9 cellular contexts compared by ENCODE assay signal in the genomic region with DNA sequence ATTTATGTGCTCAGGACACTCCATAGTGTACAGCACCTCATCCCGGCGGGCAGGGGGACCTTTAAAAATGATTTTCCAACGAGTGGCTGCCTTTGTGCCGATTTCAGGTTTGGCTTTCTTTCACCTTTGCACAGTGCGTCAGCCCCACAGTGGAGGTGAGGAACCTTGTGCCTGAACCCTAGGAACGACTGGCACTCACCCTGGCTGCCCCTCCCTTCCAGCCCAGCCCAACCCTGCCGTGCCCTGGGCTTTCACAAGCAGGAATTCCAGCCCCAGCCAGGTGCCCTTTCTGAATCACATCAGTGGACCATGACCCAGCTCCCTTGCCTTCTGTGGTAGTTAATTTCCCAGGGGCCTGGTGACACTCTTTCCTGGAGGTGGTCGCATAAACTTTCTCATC. TPM values are rescaled to one million over a fixed set of nuclear protein-coding genes. Genes with fewer than 3 reads are reported as not detected.
A peak's percentile ranks its signal among the peaks of the same experiment; 100 is the strongest.
DNase-seq lines count a peak whose midpoint lies in the region; ATAC-seq and TF ChIP-seq lines count a peak whose summit lies in the region.
"Had no signal": no experiment of that assay in that cellular context is flagged by ENCODE, and none has a peak within 500 bp of the region (broad histone marks: within the 10 kb centered on the region; RNA-seq: fewer than 3 reads in every experiment).

No MANE protein-coding gene starts in this region.

- no peaks in the 10 kb centered on the region for H3K36me3 ChIP-seq in HCT116 (ENCODE audit: control insufficient read depth in 1 of 2, insufficient read depth in 2 of 2, low read length in 2 of 2)
- H3K36me3 ChIP-seq in hepatocyte (replicated peaks; ENCODE audit: insufficient read depth, low read depth) = no peaks in the 10 kb centered on the region
- no peaks in the 10 kb centered on the region for H3K36me3 ChIP-seq in psoas muscle (ENCODE audit: insufficient read depth in 1 of 2, low read depth in 1 of 2)
- no peaks in the 10 kb centered on the region for H3K36me3 ChIP-seq in smooth muscle cell (ENCODE audit: low read depth)
- H3K36me3 ChIP-seq: MG63 had no signal

- no peak for DNase-seq in HCT116 (ENCODE audit: low read depth, low spot score)
- DNase-seq in T-helper 17 cell = no peak
- DNase-seq in hepatocyte (ENCODE audit: low spot score) = peak; percentile 46
- peak; percentile 22 to 64 for DNase-seq in psoas muscle
- no peak for DNase-seq in stimulated activated naive CD4-positive, alpha-beta T cell treated with Interleukin-2 at 50 U/mL for 16 hours (lab: John Stamatoyannopoulos, UW)
- no peak for DNase-seq in NCI-H2227 treated with DMSO at 0.1 percent for 48 hours (lab: John Stamatoyannopoulos, UW)
- no peak for DNase-seq in smooth muscle cell (lab: John Stamatoyannopoulos, UW; ENCODE audit: unreplicated experiment)
- DNase-seq: MG63, trophoblast cell had no signal

- H3K27ac ChIP-seq in HCT116 (ENCODE audit: low read depth, low read length) (no peak overlapping the region), hepatocyte (peak overlapping the region; percentile 91), psoas muscle (peak overlapping the region; percentile 86), smooth muscle cell (ENCODE audit: low read depth) (no peak overlapping the region)

- H2AFZ ChIP-seq in HCT116 (ENCODE audit: low read depth, low read length, poor library complexity, severe bottlenecking) = no peak overlapping the region
- no peak overlapping the region for H2AFZ ChIP-seq in hepatocyte
- no peak overlapping the region for H2AFZ ChIP-seq in smooth muscle cell (ENCODE audit: low read depth)

- H3K9me2 ChIP-seq in HCT116 (ENCODE audit: insufficient read depth) = no peaks in the 10 kb centered on the region
- no peaks in the 10 kb centered on the region for H3K9me2 ChIP-seq in hepatocyte (replicated peaks; ENCODE audit: insufficient read depth)

- H3K4me3 Mint-ChIP-seq in T-helper 17 cell = peak overlapping the region; percentile 96

- H3K4me3 ChIP-seq in HCT116 (replicated peaks in 1 of 2; ENCODE audit: low read depth in 1 of 2, low read length in 2 of 2) = no peak overlapping the region
- H3K4me3 ChIP-seq in hepatocyte = no peak overlapping the region
- H3K4me3 ChIP-seq in psoas muscle = peak overlapping the region; percentile 73
- H3K4me3 ChIP-seq in smooth muscle cell = no peak overlapping the region

- H3K27me3 ChIP-seq in HCT116 (ENCODE audit: insufficient read depth, low read length) (no peaks in the 10 kb centered on the region), hepatocyte (no peaks in the 10 kb centered on the region), psoas muscle (ENCODE audit: insufficient read depth in 3 of 3, low read length in 2 of 3) (peaks cover 0 to 15% (median 0%) of the 10 kb centered on the region in 3 donors), smooth muscle cell (ENCODE audit: low read depth) (no peaks in the 10 kb centered on the region)
- H3K27me3 ChIP-seq: MG63 had no signal

- TF ChIP-seq RAD21 in HCT116 (IDR thresholded peaks at IDR 0.05; ENCODE audit: low read depth) = no peak

- CTCF ChIA-PET in HCT116 (lab: Charles Lee) = no interaction called here

- peaks cover 2% of the 10 kb centered on the region for H3K36me3 Mint-ChIP-seq in T-helper 17 cell (ENCODE audit: low read depth)

- 69% methylated on average over 8 of the region's 8 CpGs for whole genome bisulfite sequencing in hepatocyte (ENCODE audit: low lambda C conversion rate, missing lambda C conversion rate)
- WGBS in psoas muscle, 3 donors = 26 to 48% (median 41%) methylated on average over 8 of the region's 8 CpGs
- whole genome bisulfite sequencing in smooth muscle cell (ENCODE audit: low lambda C conversion rate) = 72% methylated on average over 8 of the region's 8 CpGs

- TF ChIP-seq CTCF in HCT116 (IDR thresholded peaks at IDR 0.05 in 2 of 3, conservative IDR thresholded peaks at IDR 0.05 in 1 of 3; ENCODE audit: borderline replicate concordance in 1 of 3, insufficient read depth in 1 of 3, low read depth in 2 of 3, low read length in 2 of 3) (no peak), hepatocyte (IDR thresholded peaks at IDR 0.05; ENCODE audit: poor library complexity) (no peak), psoas muscle (IDR thresholded peaks at IDR 0.05) (no peak), smooth muscle cell (IDR thresholded peaks at IDR 0.05; ENCODE audit: borderline replicate concordance, insufficient read depth, poor library complexity, severe bottlenecking) (no peak)

- no peak overlapping the region for H3K9ac ChIP-seq in HCT116 (ENCODE audit: low read length)
- H3K9ac ChIP-seq in smooth muscle cell (ENCODE audit: low read depth) = no peak overlapping the region

- H3K9me3 ChIP-seq in HCT116 (ENCODE audit: control insufficient read depth in 1 of 2, insufficient read depth in 1 of 2, low read depth in 1 of 2, low read length in 2 of 2) = no peaks in the 10 kb centered on the region
- H3K9me3 ChIP-seq in T-helper 17 cell (ENCODE audit: control insufficient read depth, low read length, poor library complexity, severe bottlenecking) = no peaks in the 10 kb centered on the region
- H3K9me3 ChIP-seq in hepatocyte (ENCODE audit: low read depth) = no peaks in the 10 kb centered on the region
- no peaks in the 10 kb centered on the region for H3K9me3 ChIP-seq in psoas muscle
- H3K9me3 ChIP-seq in smooth muscle cell (replicated peaks; ENCODE audit: low read depth) = no peaks in the 10 kb centered on the region
- H3K9me3 ChIP-seq: MG63 had no signal

- H3K27me3 Mint-ChIP-seq in T-helper 17 cell = no peaks in the 10 kb centered on the region

- no TSS peak for BruUV-seq in HCT116 (replicated peaks; lab: Mats Ljungman, UMichigan)

- peaks cover 24% of the 10 kb centered on the region for H3K4me1 Mint-ChIP-seq in T-helper 17 cell

- H3K79me2 ChIP-seq in HCT116 (ENCODE audit: insufficient read depth, low read length) (no peaks in the 10 kb centered on the region; the same call in 1 of the 2 replicates), hepatocyte (peaks cover 18% of the 10 kb centered on the region), smooth muscle cell (ENCODE audit: low read depth) (no peaks in the 10 kb centered on the region)

- H3K4me1 ChIP-seq in HCT116 (ENCODE audit: control insufficient read depth in 1 of 2, insufficient read depth in 2 of 2, low read length in 2 of 2) (peaks cover 3 to 23% of the 10 kb centered on the region in 2 experiments; a peak in 2 of 4 replicates), hepatocyte (ENCODE audit: insufficient read depth) (peaks cover 3% of the 10 kb centered on the region), psoas muscle (peaks cover 25% of the 10 kb centered on the region), smooth muscle cell (ENCODE audit: low read depth) (no peaks in the 10 kb centered on the region)

- RAD21 ChIA-PET in HCT116 (lab: Charles Lee; ENCODE audit: low non-redundant PET in 1 of 2, low total read pairs in 2 of 2, uncharacterized antibody in 2 of 2, unreplicated experiment in 2 of 2) = no interaction called here

- H3K4me2 ChIP-seq in HCT116 (ENCODE audit: low read length) (peak overlapping the region; percentile 80), hepatocyte (peak overlapping the region; percentile 87), smooth muscle cell (no peak overlapping the region)

- H4K20me1 ChIP-seq in HCT116 (ENCODE audit: insufficient read depth) (no peaks in the 10 kb centered on the region), hepatocyte (ENCODE audit: insufficient read depth, poor library complexity, severe bottlenecking) (no peaks in the 10 kb centered on the region), smooth muscle cell (ENCODE audit: low read depth) (no peaks in the 10 kb centered on the region)

- no peak for TF ChIP-seq POLR2A in HCT116 (IDR thresholded peaks at IDR 0.05; ENCODE audit: borderline replicate concordance, extremely low read depth, insufficient read depth, insufficient read length)

- POLR2A ChIA-PET in HCT116 (lab: Charles Lee) = no interaction called here

- no peak overlapping the region for H3K27ac Mint-ChIP-seq in T-helper 17 cell

- no peaks in the 10 kb centered on the region for H3F3A ChIP-seq in smooth muscle cell (ENCODE audit: low read depth)

- intact Hi-C loops in HCT116 (cut with micrococcal nuclease) = no loop called here
- intact Hi-C loops in psoas muscle (cut with DNase I) = loop anchor here in 1 of 2 donors (5.0 to 10.0 kb wide), 2 partner anchors 47 to 79 kb away; no protein-coding TSS in a partner anchor

- ATAC-seq in HCT116 = no peak
- ATAC-seq in T-helper 17 cell = no peak
- peak; percentile 34 to 61 (median 49) for ATAC-seq in psoas muscle

TF ChIP-seq in HCT116, 20 proteins besides CTCF, POLR2A, EP300 and RAD21 (continues in another document):
- TF ChIP-seq, protein P1, sequence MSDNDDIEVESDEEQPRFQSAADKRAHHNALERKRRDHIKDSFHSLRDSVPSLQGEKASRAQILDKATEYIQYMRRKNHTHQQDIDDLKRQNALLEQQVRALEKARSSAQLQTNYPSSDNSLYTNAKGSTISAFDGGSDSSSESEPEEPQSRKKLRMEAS (IDR thresholded peaks at IDR 0.05) = no peak
- no peak for TF ChIP-seq ZNF274 (IDR thresholded peaks at IDR 0.05; ENCODE audit: low read depth, low read length)
- TF ChIP-seq CBX3 (IDR thresholded peaks at IDR 0.05; ENCODE audit: low read depth) = no peak
- TF ChIP-seq ELF1 (IDR thresholded peaks at IDR 0.05; ENCODE audit: borderline replicate concordance, low read depth) = no peak

RNA-seq across cellular contexts. Expression of a gene that starts 1.3 kb away (rescaled TPM):
- total RNA-seq in HCT116 (2021; ENCODE audit: unreplicated experiment) (18.7 TPM), T-helper 17 cell (10 to 100 TPM; 15.1 to 32.7 TPM), hepatocyte (26.7 and 34.2 TPM in 2 replicates), psoas muscle (10 to 100 TPM; 27.0 to 42.4 (median 38.4) TPM), smooth muscle cell (8.9 and 10.6 TPM in 2 replicates)
- 12.0 and 15.6 TPM in 2 replicates for polyA plus RNA-seq in HCT116 (2012)
- polyA plus RNA-seq in hepatocyte (3.1 and 5.4 TPM in 2 replicates), psoas muscle (10 to 100 TPM; 14.5 to 31.7 (median 23.1) TPM), smooth muscle cell (1.5 and 2.5 TPM in 2 replicates)

Comparison
In these comparisons a context has a peak if more than half of its experiments do, and no peak if none do; other contexts are left out.
1. ATAC-seq: peak in psoas muscle (4 of 4); none in HCT116 (single experiment) and T-helper 17 cell (single experiment).
2. DNase-seq: peak in hepatocyte (single experiment) and psoas muscle (2 of 2); none in HCT116 (single experiment), T-helper 17 cell (0 of 3), stimulated activated naive CD4-positive, alpha-beta T cell treated with Interleukin-2 at 50 U/mL for 16 hours (single experiment), NCI-H2227 treated with DMSO at 0.1 percent for 48 hours (single experiment) and smooth muscle cell (single experiment).
3. H3K27ac ChIP-seq: peak in hepatocyte (single experiment) and psoas muscle (single experiment); none in HCT116 (single experiment) and smooth muscle cell (single experiment).